18 cellular contexts compared by ENCODE assay signal in the genomic region with DNA sequence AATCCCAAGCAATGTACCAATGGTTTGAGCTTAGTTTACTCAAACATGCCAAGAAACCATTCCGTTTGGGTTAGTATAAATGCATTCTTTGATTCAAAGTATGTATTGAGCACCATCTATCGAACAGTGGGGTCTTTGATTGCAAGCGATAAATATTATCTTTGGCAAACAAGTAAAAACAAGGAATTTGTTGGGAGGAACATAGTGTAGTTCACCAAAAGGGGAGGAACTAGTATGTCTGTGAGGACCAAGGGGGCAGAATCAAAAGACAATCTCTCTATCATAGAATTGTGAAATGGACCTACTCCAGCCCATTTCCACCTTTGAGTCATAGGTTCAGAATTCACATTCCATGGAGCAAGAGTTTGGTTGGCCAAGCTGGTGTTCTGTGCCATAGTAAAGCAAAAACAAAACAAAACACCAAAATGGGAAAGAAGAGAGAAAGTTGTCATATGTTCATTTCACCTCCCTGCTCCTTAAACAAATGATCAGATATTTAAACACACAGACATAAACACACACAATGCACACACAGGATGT.
"Had no signal": no experiment of that assay in that cellular context is flagged by ENCODE, and none has a peak within 500 bp of the region (broad histone marks: within the 10 kb centered on the region; RNA-seq: fewer than 3 reads in every experiment).

No MANE protein-coding gene starts in this region.

- H3K27me3 ChIP-seq: esophagus squamous epithelium, neural progenitor cell, ovary, right atrium auricular region, sigmoid colon, transverse colon had no signal

- H3K9me3 ChIP-seq: esophagus squamous epithelium, ovary, right atrium auricular region, sigmoid colon, thoracic aorta, transverse colon had no signal

- DNase-seq: effector memory CD8-positive, alpha-beta T cell; esophagus squamous epithelium; islet precursor cell; mammary epithelial cell; natural killer cell; nucleus accumbens; ovary; sigmoid colon; stimulated activated CD4-positive, alpha-beta T cell treated with anti-CD3 and anti-CD28 coated beads, Interleukin-2, amount 100 ng/mL, for 24 hours; stimulated activated CD4-positive, alpha-beta T cell treated with anti-CD3 and anti-CD28 coated beads, Interleukin-4, amount 100 ng/mL, for 4 hours; stimulated activated naive B cell treated with anti-CD40 and anti-IgM and Interleukin-4, amounts not matched to agents 10 μg/mL and 1 μg/mL and 100 μg/mL, for 72 hours; stimulated activated naive CD8-positive, alpha-beta T cell treated with anti-CD3 and anti-CD28 coated beads, Interleukin-15, amount 100 ng/mL, for 72 hours; transverse colon had no signal

- H3K4me1 ChIP-seq: esophagus squamous epithelium, neural progenitor cell, right atrium auricular region, sigmoid colon, transverse colon had no signal

- H3K9ac ChIP-seq: neural progenitor cell had no signal

- H3K4me2 ChIP-seq: neural progenitor cell had no signal

- ATAC-seq: effector memory CD8-positive, alpha-beta T cell; left lobe of liver; natural killer cell; stimulated activated naive B cell treated with anti-CD40 and anti-IgM and Interleukin-4, amounts not matched to agents 10 μg/mL and 1 μg/mL and 100 μg/mL, for 72 hours; stimulated activated naive CD8-positive, alpha-beta T cell treated with anti-CD3 and anti-CD28 coated beads, Interleukin-15, amount 100 ng/mL, for 72 hours had no signal

- H2AFZ ChIP-seq: neural progenitor cell had no signal

- H3K27ac ChIP-seq: esophagus squamous epithelium, neural progenitor cell, ovary, right atrium auricular region, sigmoid colon, skin epidermis, thoracic aorta, transverse colon had no signal

- H3K4me3 ChIP-seq: esophagus squamous epithelium, neural progenitor cell, ovary, right atrium auricular region, sigmoid colon, skin epidermis, thoracic aorta, transverse colon had no signal

- H3K36me3 ChIP-seq: esophagus squamous epithelium, neural progenitor cell, ovary, right atrium auricular region, sigmoid colon, thoracic aorta, transverse colon had no signal
